ENCODE assay signal across 15 cellular contexts in genomic region chr6:43932259-43932900, GRCh38.
DNase-seq lines count a peak whose midpoint lies in the region; ATAC-seq, FAIRE-seq and TF ChIP-seq lines count a peak whose summit lies in the region.
"Had no signal": no experiment of that assay in that cellular context is flagged by ENCODE, and none has a peak within 500 bp of the region (broad histone marks: within the 10 kb centered on the region; RNA-seq: fewer than 3 reads in every experiment).

No MANE protein-coding gene starts in this region.

- 80% methylated on average over 10 of the region's 10 CpGs for WGBS in K562 (ENCODE audit: insufficient coverage, low coverage, missing lambda C conversion rate)
- WGBS in mesendoderm (ENCODE audit: extremely low coverage, insufficient coverage, low lambda C conversion rate), result no CpG with 5 or more reads among the region's 10 CpGs
- 55 to 83% methylated on average over 10 of the region's 10 CpGs for WGBS in sigmoid colon, 2 donors

- H3K4me1 ChIP-seq in HEK293 (ENCODE audit: control insufficient read depth, insufficient read depth, low read length), result peaks cover 17% of the 10 kb centered on the region
- H3K4me1 ChIP-seq in K562 (replicated peaks in 1 of 2; ENCODE audit: control insufficient read depth in 2 of 2, insufficient read depth in 2 of 2, low read length in 2 of 2), result peaks cover 36 to 41% of the 10 kb centered on the region in 2 experiments
- H3K4me1 ChIP-seq in mesendoderm (ENCODE audit: control insufficient read depth, low read depth, low read length), result peaks cover 10% of the 10 kb centered on the region
- peaks cover 0 to 11% (median 0%) of the 10 kb centered on the region in 4 donors for H3K4me1 ChIP-seq in sigmoid colon

- peak overlapping the region; percentile 52; the same call in 1 of the 2 replicates for H2AFZ ChIP-seq in K562 (ENCODE audit: low read depth, low read length)
- H2AFZ ChIP-seq: GM23248 had no signal

- no peak overlapping the region for H3K4me2 ChIP-seq in K562 (ENCODE audit: insufficient read depth, low read length)
- H3K4me2 ChIP-seq in mesendoderm (ENCODE audit: low read length), result no peak overlapping the region

- no peak overlapping the region for H2BK120ac ChIP-seq in mesendoderm (ENCODE audit: low read depth, low read length)

- H3K27me3 ChIP-seq in K562 (ENCODE audit: control insufficient read depth in 2 of 2, insufficient read depth in 2 of 2, low read length in 2 of 2) (no peaks in the 10 kb centered on the region), mesendoderm (ENCODE audit: insufficient read depth, low read length, poor library complexity) (no peaks in the 10 kb centered on the region), sigmoid colon (no peaks in the 10 kb centered on the region)

- BruUV-seq in K562 (replicated peaks; lab: Mats Ljungman, UMichigan), result no TSS peak

- POLR2A ChIA-PET in HEK293 (lab: Yijun Ruan, JAX) (no interaction called here), K562 (lab: Yijun Ruan, JAX) (interaction anchor here (0.5 to 1.3 kb wide), 6 partner anchors 9 to 313 kb away, joined by 3 read pairs; no protein-coding TSS in a partner anchor)

- H2BK15ac ChIP-seq in mesendoderm (replicated peaks; ENCODE audit: low read depth), result no peak overlapping the region

- TF ChIP-seq RAD21 in K562 (CRISPR knock-in tag; conservative IDR thresholded peaks at IDR 0.05 in 1 of 2, IDR thresholded peaks at IDR 0.05 in 1 of 2), result no peak

- H3K27ac ChIP-seq in HEK293 (ENCODE audit: extremely low read depth, low read depth, low read length) (peak overlapping the region; percentile 85; the same call in 1 of the 2 replicates), K562 (ENCODE audit: extremely low read depth, low read depth, low read length) (no peak overlapping the region), mesendoderm (ENCODE audit: low read depth, low read length) (no peak overlapping the region), sigmoid colon (no peak overlapping the region)
- H3K27ac ChIP-seq: GM23248 had no signal

- FAIRE-seq in K562 (lab: Jason Lieb, UNC), result no peak

- no peaks in the 10 kb centered on the region for H3K36me3 ChIP-seq in HEK293 (ENCODE audit: control insufficient read depth in 2 of 2, insufficient read depth in 1 of 2, low read length in 2 of 2)
- no peaks in the 10 kb centered on the region for H3K36me3 ChIP-seq in K562 (ENCODE audit: control insufficient read depth, insufficient read depth, low read length)
- H3K36me3 ChIP-seq in mesendoderm (ENCODE audit: control insufficient read depth, insufficient read depth, low read length), result no peaks in the 10 kb centered on the region
- no peaks in the 10 kb centered on the region for H3K36me3 ChIP-seq in sigmoid colon

- H2BK5ac ChIP-seq in mesendoderm (ENCODE audit: low read length), result no peak overlapping the region

- no peak overlapping the region for H3K4me3 ChIP-seq in HEK293 (ENCODE audit: low read depth, low read length)
- H3K4me3 ChIP-seq in K562, result no peak overlapping the region
- H3K4me3 ChIP-seq in mesendoderm (ENCODE audit: low read length), result no peak overlapping the region
- no peak overlapping the region for H3K4me3 ChIP-seq in sigmoid colon
- H3K4me3 ChIP-seq: GM23248 had no signal

- TF ChIP-seq POLR2A in K562 (conservative IDR thresholded peaks at IDR 0.05) (no peak), sigmoid colon (IDR thresholded peaks at IDR 0.05) (no peak)

- H3K9me3 ChIP-seq in HEK293 (ENCODE audit: control insufficient read depth, insufficient read depth, low read depth, low read length) (no peaks in the 10 kb centered on the region), K562 (replicated peaks; ENCODE audit: control insufficient read depth, insufficient read depth, low read depth, low read length) (no peaks in the 10 kb centered on the region), sigmoid colon (no peaks in the 10 kb centered on the region)

- CTCF ChIA-PET in HEK293 (lab: Yijun Ruan, JAX), result interaction anchor here (0.7 to 1.1 kb wide), 2 partner anchors 8 to 20 kb away, joined by 3 to 5 read pairs; no protein-coding TSS in a partner anchor
- CTCF ChIA-PET in K562 (lab: Yijun Ruan, JAX; ENCODE audit: low intra/inter-chr PET ratio), result no interaction called here

- TF ChIP-seq EP300 in K562 (IDR thresholded peaks at IDR 0.05; ENCODE audit: low read length), result no peak
- no peak for TF ChIP-seq EP300 in sigmoid colon (IDR thresholded peaks at IDR 0.05)

- DNase-seq in K562 (ENCODE audit: extremely low read depth in 1 of 4, low spot score in 3 of 4) (no peak), mesendoderm (no peak), sigmoid colon (peak; percentile 30), epidermal melanocyte (ENCODE audit: insufficient read length, low spot score) (no peak), SIG-M5 (lab: John Stamatoyannopoulos, UW) (no peak)
- DNase-seq: ACHN; CD4-positive, alpha-beta T cell; GM23248; HFFc6; MM.1S; NCI-H1105; NCI-H1694 treated with DMSO at 0.1 percent for 48 hours; NCI-H69 had no signal

- H4K5ac ChIP-seq in mesendoderm (ENCODE audit: low read length), result no peak overlapping the region

- no peaks in the 10 kb centered on the region for H3K79me2 ChIP-seq in K562 (ENCODE audit: control insufficient read depth, insufficient read depth, low read length)
- H3K79me2 ChIP-seq in mesendoderm (ENCODE audit: control insufficient read depth, insufficient read depth, low read length), result no peaks in the 10 kb centered on the region

- intact Hi-C loops in K562 (cut with micrococcal nuclease) (no loop called here), sigmoid colon (cut with DNase I) (no loop called here)

- in situ Hi-C loops in K562 (cut with MboI), result no loop called here

- H3K23ac ChIP-seq in mesendoderm (ENCODE audit: low read length), result no peak overlapping the region

- no peak overlapping the region for H3K18ac ChIP-seq in mesendoderm (ENCODE audit: low read length)

- no peak overlapping the region for H4K8ac ChIP-seq in mesendoderm (ENCODE audit: low read depth, low read length)

- H4K20me1 ChIP-seq in K562 (replicated peaks; ENCODE audit: control insufficient read depth, insufficient read depth, low read length), result no peaks in the 10 kb centered on the region

- H3K4ac ChIP-seq in mesendoderm (ENCODE audit: low read depth, low read length), result no peak overlapping the region

- ATAC-seq in K562 (no peak), GM21619 (IDR thresholded peaks at IDR 0.05; ENCODE audit: unreplicated experiment) (no peak)

- no peaks in the 10 kb centered on the region for H3K9me1 ChIP-seq in K562 (ENCODE audit: control insufficient read depth, insufficient read depth, low read length)

- H2AK5ac ChIP-seq in mesendoderm (ENCODE audit: low read length), result no peak overlapping the region

- peak overlapping the region; percentile 10 for H3K56ac ChIP-seq in mesendoderm (ENCODE audit: low read length)

- H3K9ac ChIP-seq in K562 (ENCODE audit: insufficient read depth in 1 of 2, low read depth in 2 of 2, low read length in 2 of 2), result peak overlapping the region in 1 of 2 experiments; percentile 73; a peak in 1 of 4 replicates
- no peak overlapping the region for H3K9ac ChIP-seq in mesendoderm (ENCODE audit: low read length)
- H3K9ac ChIP-seq: GM23248 had no signal

- TF ChIP-seq CTCF in HEK293 (tag by site-specific recombination; IDR thresholded peaks at IDR 0.05) (no peak), K562 (IDR thresholded peaks at IDR 0.05 in 2 of 3, conservative IDR thresholded peaks at IDR 0.05 in 1 of 3; ENCODE audit: insufficient read depth in 2 of 3, low read depth in 1 of 3, low read length in 3 of 3) (no peak), sigmoid colon (IDR thresholded peaks at IDR 0.05) (no peak)

- no peaks in the 10 kb centered on the region for H3K79me1 ChIP-seq in mesendoderm (ENCODE audit: low read length)

TF ChIP-seq in HEK293, 187 proteins besides CTCF, POLR2A, EP300 and RAD21:
- no peak for TF ChIP-seq ZNF274 (IDR thresholded peaks at IDR 0.05; ENCODE audit: low read length)
- TF ChIP-seq ZNF274 (tag by site-specific recombination; IDR thresholded peaks at IDR 0.05; ENCODE audit: borderline replicate concordance), result no peak
- TF ChIP-seq SALL2 (tag by site-specific recombination; IDR thresholded peaks at IDR 0.05; ENCODE audit: borderline replicate concordance), result no peak
- TF ChIP-seq ZBTB48 (tag by site-specific recombination; IDR thresholded peaks at IDR 0.05), result 0 out of 2 replicates have a peak, but pooled peaks have one; percentile 44
- peak; percentile 3 for TF ChIP-seq ZIC2 (tag by site-specific recombination; IDR thresholded peaks at IDR 0.05)
- no peak for TF ChIP-seq MEIS1 (CRISPR knock-in tag; IDR thresholded peaks at IDR 0.05; ENCODE audit: borderline replicate concordance)
- TF ChIP-seq ZNF548 (tag by site-specific recombination; IDR thresholded peaks at IDR 0.05), result no peak

TF ChIP-seq in K562, 482 proteins besides CTCF, POLR2A, EP300 and RAD21:
- TF ChIP-seq ZNF511 (CRISPR knock-in tag; IDR thresholded peaks at IDR 0.05), result peak; percentile 23; the same call in 1 of the 2 replicates
- peak; percentile 23 for TF ChIP-seq RBM25 (IDR thresholded peaks at IDR 0.05; ENCODE audit: low read depth, low read length, severe bottlenecking)
- no peak for TF ChIP-seq ZNF76 (CRISPR knock-in tag; IDR thresholded peaks at IDR 0.05; ENCODE audit: borderline replicate concordance)
- peak; percentile 94 for TF ChIP-seq ZKSCAN8 (CRISPR knock-in tag; IDR thresholded peaks at IDR 0.05)
TF ChIP-seq in K562: peak in this region for 3.
